ENCODE assay signal across 13 cellular contexts in the genomic region with DNA sequence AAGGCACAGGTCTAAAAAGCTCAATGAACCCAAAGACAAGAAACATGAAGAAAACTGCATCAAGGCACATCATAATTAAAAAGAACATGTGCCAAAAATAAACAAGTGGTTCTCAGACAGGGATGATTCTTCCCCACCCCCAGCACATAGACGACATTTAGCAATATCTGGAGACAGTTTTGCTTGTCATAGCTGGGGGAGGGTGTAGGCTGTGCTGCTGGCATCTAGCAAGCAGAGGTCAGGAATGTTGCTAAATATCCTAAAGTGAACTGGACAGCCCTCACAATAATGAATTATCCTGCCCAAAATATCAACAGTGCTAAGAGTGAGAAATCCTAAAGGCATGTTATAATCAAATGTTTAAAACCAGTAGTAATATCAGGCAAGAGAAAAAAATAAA.
DNase-seq lines count a peak whose midpoint lies in the region; TF ChIP-seq lines count a peak whose summit lies in the region.
"Had no signal": no experiment of that assay in that cellular context is flagged by ENCODE, and none has a peak within 500 bp of the region (broad histone marks: within the 10 kb centered on the region; RNA-seq: fewer than 3 reads in every experiment).

No MANE protein-coding gene starts in this region.

- TF ChIP-seq CTCF in osteocyte (IDR thresholded peaks at IDR 0.05) (no peak), colonic mucosa (IDR thresholded peaks at IDR 0.05) (no peak)

- H3K4me3 ChIP-seq in colonic mucosa: no peak overlapping the region

- H3K9ac ChIP-seq in colonic mucosa (ENCODE audit: low read depth in 2 of 2, low read length in 2 of 2): no peak overlapping the region

- H3K27me3 ChIP-seq in colonic mucosa: no peaks in the 10 kb centered on the region

- no peaks in the 10 kb centered on the region for H3K36me3 ChIP-seq in colonic mucosa

- peaks cover 15% of the 10 kb centered on the region for H3K4me1 Mint-ChIP-seq in osteocyte (ENCODE audit: unreplicated experiment)
- H3K4me1 Mint-ChIP-seq in immature natural killer cell: peaks cover 6 to 10% of the 10 kb centered on the region in 2 donors

- H3K27ac ChIP-seq in colonic mucosa: no peak overlapping the region

- no peaks in the 10 kb centered on the region for H3K9me3 ChIP-seq in colonic mucosa

- H3K9me3 Mint-ChIP-seq in osteocyte (ENCODE audit: unreplicated experiment) (peaks cover 16% of the 10 kb centered on the region), immature natural killer cell (no peaks in the 10 kb centered on the region)
- H3K9me3 Mint-ChIP-seq: T-helper 2 cell treated with Interferon-gamma antibody and Interleukin-4, amounts not matched to agents 5 μg/mL and 100 μg/mL, for 36 hours had no signal

- no peak overlapping the region for H3K4me3 Mint-ChIP-seq in osteocyte (ENCODE audit: unreplicated experiment)
- no peak overlapping the region for H3K4me3 Mint-ChIP-seq in immature natural killer cell
- H3K4me3 Mint-ChIP-seq: T-helper 2 cell treated with Interferon-gamma antibody and Interleukin-4, amounts not matched to agents 5 μg/mL and 100 μg/mL, for 36 hours had no signal

- peaks cover 22% of the 10 kb centered on the region for H3K36me3 Mint-ChIP-seq in osteocyte (ENCODE audit: unreplicated experiment)
- H3K36me3 Mint-ChIP-seq in immature natural killer cell: peaks cover 21 to 25% (median 21%) of the 10 kb centered on the region in 3 donors

- DNase-seq in GM03348 (ENCODE audit: low spot score): peak; percentile 63
- peak; percentile 89 for DNase-seq in OCI-M1 (lab: John Stamatoyannopoulos, UW)
- DNase-seq in fibroblast of gingiva (ENCODE audit: low read depth): peak; percentile 85
- DNase-seq in osteocyte (ENCODE audit: extremely low spot score, unreplicated experiment): no peak
- no peak for DNase-seq in GOT3 (lab: John Stamatoyannopoulos, UW)
- DNase-seq in immature natural killer cell: no peak
- no peak for DNase-seq in colonic mucosa
- no peak for DNase-seq in head of caudate nucleus
- DNase-seq: amygdala; NCI-H1105 treated with DMSO at 0.1 percent for 48 hours; NK-92 treated with Interleukin-12 subunit alpha and Interleukin-12 subunit beta, amount 100 ng/mL, for 24 hours; stimulated activated CD4-positive, alpha-beta T cell treated with anti-CD3 and anti-CD28 coated beads, Interleukin-15, amount 100 ng/mL, for 24 hours had no signal

- H3K27ac Mint-ChIP-seq in osteocyte (ENCODE audit: unreplicated experiment) (peak overlapping the region; percentile 65), immature natural killer cell (no peak overlapping the region)
- H3K27ac Mint-ChIP-seq: T-helper 2 cell treated with Interferon-gamma antibody and Interleukin-4, amounts not matched to agents 5 μg/mL and 100 μg/mL, for 36 hours had no signal

- H3K27me3 Mint-ChIP-seq in osteocyte (ENCODE audit: unreplicated experiment) (no peaks in the 10 kb centered on the region), immature natural killer cell (ENCODE audit: low read depth in 3 of 3) (peaks cover 0 to 3% (median 0%) of the 10 kb centered on the region in 3 donors)

- no peaks in the 10 kb centered on the region for H3K4me1 ChIP-seq in colonic mucosa

- intact Hi-C loops in colonic mucosa (cut with DNase I): no loop called here
- intact Hi-C loops in head of caudate nucleus (cut with DNase I): no loop called here

Comparison
In these comparisons a context has a peak if more than half of its experiments do, and no peak if none do; other contexts are left out.
1. DNase-seq: peak in GM03348 (single experiment), OCI-M1 (single experiment) and fibroblast of gingiva (single experiment); none in osteocyte (single experiment), GOT3 (single experiment), immature natural killer cell (0 of 3), colonic mucosa (single experiment) and head of caudate nucleus (0 of 42).